ENCODE assay signal across 8 cellular contexts in genomic region chr1:198771562-198772153, GRCh38.
DNase-seq lines count a peak whose midpoint lies in the region; ATAC-seq, FAIRE-seq and TF ChIP-seq lines count a peak whose summit lies in the region.

No MANE protein-coding gene starts in this region.

- H3K27ac ChIP-seq in dorsolateral prefrontal cortex: no peak overlapping the region

- DNase-seq in AML-193 (lab: John Stamatoyannopoulos, UW) (peak; percentile 28 to 40), GM13977 (ENCODE audit: low spot score) (peak; percentile 14), NCI-H82 treated with DMSO at 0.1 percent for 48 hours (lab: John Stamatoyannopoulos, UW; ENCODE audit: unreplicated experiment) (peak; percentile 42), dorsolateral prefrontal cortex (no peak), progenitor cell of endocrine pancreas (ENCODE audit: low spot score, unreplicated experiment) (no peak), GM19239 (ENCODE audit: insufficient read length, low spot score) (no peak)

- H3K27me3 ChIP-seq in dorsolateral prefrontal cortex: no peaks in the 10 kb centered on the region

- H3K27me3 Mint-ChIP-seq in progenitor cell of endocrine pancreas: no peaks in the 10 kb centered on the region

- no peak overlapping the region for H3K4me3 Mint-ChIP-seq in progenitor cell of endocrine pancreas (ENCODE audit: low read depth)

- ATAC-seq in GM21381 (IDR thresholded peaks at IDR 0.05; ENCODE audit: unreplicated experiment): no peak
- no peak for ATAC-seq in HG02610 (IDR thresholded peaks at IDR 0.05; ENCODE audit: unreplicated experiment)

- H3K4me3 ChIP-seq in dorsolateral prefrontal cortex: no peak overlapping the region

- intact Hi-C loops in dorsolateral prefrontal cortex (cut with DNase I): loop anchor here (10.0 kb wide), 2 partner anchors 133 to 163 kb away; no protein-coding TSS in a partner anchor

- H3K9me3 Mint-ChIP-seq in progenitor cell of endocrine pancreas (ENCODE audit: low read depth): no peaks in the 10 kb centered on the region

- H3K27ac Mint-ChIP-seq in progenitor cell of endocrine pancreas: no peak overlapping the region

- FAIRE-seq in GM19239 (lab: Jason Lieb, UNC): no peak

- peaks cover 2% of the 10 kb centered on the region for H3K4me1 Mint-ChIP-seq in progenitor cell of endocrine pancreas (ENCODE audit: low read depth)

- TF ChIP-seq CTCF in GM13977 (IDR thresholded peaks at IDR 0.05; ENCODE audit: extremely low read depth, insufficient read depth, missing control alignments): peak; percentile 46
- TF ChIP-seq CTCF in dorsolateral prefrontal cortex (IDR thresholded peaks at IDR 0.05 in 54 of 56, conservative IDR thresholded peaks at IDR 0.05 in 2 of 56; ENCODE audit: low read depth in 1 of 56, partially characterized antibody in 56 of 56): peak; percentile 1 to 78 (median 60)
- peak; percentile 70 for TF ChIP-seq CTCF in progenitor cell of endocrine pancreas (IDR thresholded peaks at IDR 0.05; ENCODE audit: unreplicated experiment)

- in situ Hi-C loops in GM13977 (cut with MboI; ENCODE audit: low pct_unique_long_range_greater_than_20kb, low sequenced_read_pairs, unreplicated experiment): loop anchor here (25.0 kb wide), 2 partner anchors 466 to 691 kb away; no protein-coding TSS in a partner anchor

- no peaks in the 10 kb centered on the region for H3K36me3 Mint-ChIP-seq in progenitor cell of endocrine pancreas (ENCODE audit: insufficient read depth)

Comparison
In these comparisons a context has a peak if more than half of its experiments do, and no peak if none do; other contexts are left out.
1. DNase-seq: peak in AML-193 (2 of 2), GM13977 (single experiment) and NCI-H82 treated with DMSO at 0.1 percent for 48 hours (single experiment); none in dorsolateral prefrontal cortex (0 of 10), progenitor cell of endocrine pancreas (single experiment) and GM19239 (single experiment).
2. Peak in every context shown above with its lines, with median percentiles within 50 percentile points of each other: CTCF ChIP-seq.